13 cellular contexts compared by ENCODE assay signal in genomic region chr3:127408684-127409420, GRCh38.
DNase-seq lines count a peak whose midpoint lies in the region; ATAC-seq and TF ChIP-seq lines count a peak whose summit lies in the region.
"Had no signal": no experiment of that assay in that cellular context is flagged by ENCODE, and none has a peak within 500 bp of the region (broad histone marks: within the 10 kb centered on the region; RNA-seq: fewer than 3 reads in every experiment).

No MANE protein-coding gene starts in this region.

- no peak for TF ChIP-seq CTCF in RWPE2 (IDR thresholded peaks at IDR 0.05; ENCODE audit: poor library complexity, severe bottlenecking)

- H3K27ac ChIP-seq in BLaER1 (peak overlapping the region; percentile 68), RWPE2 (ENCODE audit: poor library complexity, severe bottlenecking) (no peak overlapping the region)
- H3K27ac ChIP-seq: neutrophil, SJSA1, upper lobe of left lung had no signal

- H3K27me3 ChIP-seq in BLaER1 (no peaks in the 10 kb centered on the region), H7 (ENCODE audit: control insufficient read depth, insufficient read depth, low read length) (no peaks in the 10 kb centered on the region), RWPE2 (ENCODE audit: insufficient read depth, poor library complexity, severe bottlenecking) (no peaks in the 10 kb centered on the region), MG63 (no peaks in the 10 kb centered on the region; the same call in 1 of the 2 replicates)
- H3K27me3 ChIP-seq: SJSA1, upper lobe of left lung had no signal

- peak overlapping the region; percentile 74 for H3K4me2 ChIP-seq in BLaER1

- H3K9me3 ChIP-seq in BLaER1 (no peaks in the 10 kb centered on the region), RWPE2 (ENCODE audit: severe bottlenecking) (no peaks in the 10 kb centered on the region), MG63 (no peaks in the 10 kb centered on the region)
- H3K9me3 ChIP-seq: neutrophil, SJSA1, upper lobe of left lung had no signal

- peak; percentile 76 for DNase-seq in H7
- DNase-seq in RWPE2 (ENCODE audit: low spot score): peak; percentile 38
- peak; percentile 76 for DNase-seq in mesenteric fat pad (ENCODE audit: low spot score)
- DNase-seq in MG63: no peak
- no peak for DNase-seq in NOMO-1 treated with DMSO at 0.1 percent for 48 hours (lab: John Stamatoyannopoulos, UW; ENCODE audit: unreplicated experiment)
- DNase-seq in NOMO-1 (lab: John Stamatoyannopoulos, UW; ENCODE audit: unreplicated experiment in 2 of 2): no peak
- DNase-seq: activated CD4-positive, alpha-beta T cell treated with anti-CD3 and anti-CD28 coated beads, Interleukin-2, amount 50 U/mL, for 48 hours; DMS153; NCI-H1436 had no signal

- H3K4me3 ChIP-seq in BLaER1: no peak overlapping the region
- no peak overlapping the region for H3K4me3 ChIP-seq in H7 (ENCODE audit: insufficient read depth, low read depth, low read length)
- no peak overlapping the region for H3K4me3 ChIP-seq in RWPE2 (ENCODE audit: severe bottlenecking)
- H3K4me3 ChIP-seq in MG63: no peak overlapping the region
- H3K4me3 ChIP-seq: SJSA1, upper lobe of left lung had no signal

- H4K20me1 ChIP-seq in BLaER1: no peaks in the 10 kb centered on the region

- ATAC-seq in RWPE2 (ENCODE audit: low read depth): no peak

- peaks cover 77% of the 10 kb centered on the region for H3K4me1 ChIP-seq in BLaER1
- H3K4me1 ChIP-seq in RWPE2 (ENCODE audit: insufficient read depth, poor library complexity, severe bottlenecking): no peaks in the 10 kb centered on the region
- H3K4me1 ChIP-seq: SJSA1 had no signal

- no peaks in the 10 kb centered on the region for H3K36me3 ChIP-seq in BLaER1
- no peaks in the 10 kb centered on the region for H3K36me3 ChIP-seq in H7 (replicated peaks; ENCODE audit: control insufficient read depth, insufficient read depth, low read length)
- no peaks in the 10 kb centered on the region for H3K36me3 ChIP-seq in RWPE2 (ENCODE audit: low read depth)
- no peaks in the 10 kb centered on the region for H3K36me3 ChIP-seq in MG63
- H3K36me3 ChIP-seq: neutrophil, SJSA1, upper lobe of left lung had no signal

- H3K9ac ChIP-seq in BLaER1: peak overlapping the region; percentile 44; the same call in 1 of the 2 replicates

Comparison
In these comparisons a context has a peak if more than half of its experiments do, and no peak if none do; other contexts are left out.
1. DNase-seq: peak in H7 (single experiment), RWPE2 (single experiment) and mesenteric fat pad (single experiment); none in MG63 (single experiment), NOMO-1 treated with DMSO at 0.1 percent for 48 hours (single experiment) and NOMO-1 (0 of 2).